19 cellular contexts compared by ENCODE assay signal in the genomic region with DNA sequence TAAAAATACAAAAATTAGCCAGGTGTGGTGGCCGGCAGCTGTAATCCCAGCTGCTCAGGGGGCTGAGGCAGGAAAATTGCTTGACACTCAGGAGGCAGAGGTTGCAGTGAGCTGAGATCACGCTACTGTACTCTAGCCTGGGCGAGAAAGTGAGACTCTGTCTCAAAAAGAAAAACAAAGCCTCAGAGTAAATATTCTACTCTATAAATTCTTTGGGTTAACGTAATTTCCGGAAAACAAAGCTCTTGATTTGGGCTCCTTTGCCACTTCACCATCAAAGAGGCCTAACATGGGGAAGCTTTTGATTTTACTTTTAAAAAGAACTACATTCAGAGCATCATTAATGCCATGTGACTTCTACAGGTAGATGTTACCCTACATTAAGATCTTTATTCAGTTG.
DNase-seq lines count a peak whose midpoint lies in the region; ATAC-seq and TF ChIP-seq lines count a peak whose summit lies in the region.
"Had no signal": no experiment of that assay in that cellular context is flagged by ENCODE, and none has a peak within 500 bp of the region (broad histone marks: within the 10 kb centered on the region; RNA-seq: fewer than 3 reads in every experiment).

No MANE protein-coding gene starts in this region.

- peaks cover 50% of the 10 kb centered on the region for H3K4me1 Mint-ChIP-seq in activated T-cell treated with anti-CD3 and anti-CD28 coated beads, Interleukin-2, amount 50 U/mL, for 4 hours (ENCODE audit: low read depth)
- peaks cover 45% of the 10 kb centered on the region for H3K4me1 Mint-ChIP-seq in activated naive CD8-positive, alpha-beta T cell treated with anti-CD3 and anti-CD28 coated beads, Interleukin-2, amount 50 U/mL, for 24 hours
- peaks cover 86% of the 10 kb centered on the region for H3K4me1 Mint-ChIP-seq in stimulated activated naive CD8-positive, alpha-beta T cell treated with anti-CD3 and anti-CD28 coated beads, Interleukin-15, amount 100 ng/mL, for 72 hours
- H3K4me1 Mint-ChIP-seq: memory B cell had no signal

- TF ChIP-seq CTCF in breast epithelium (IDR thresholded peaks at IDR 0.05), result no peak

- H3K9me3 ChIP-seq in breast epithelium, result no peaks in the 10 kb centered on the region
- H3K9me3 ChIP-seq: adrenal gland, gastroesophageal sphincter had no signal

- DNase-seq in activated T-cell treated with anti-CD3 and anti-CD28 coated beads, Interleukin-2, amount 50 U/mL, for 4 hours, result no peak
- no peak for DNase-seq in activated T-cell treated with anti-CD3 and anti-CD28 coated beads for 4 hours
- DNase-seq in T follicular helper cell (ENCODE audit: low read depth), result peak; percentile 11
- DNase-seq in activated naive CD8-positive, alpha-beta T cell treated with anti-CD3 and anti-CD28 coated beads, Interleukin-2, amount 50 U/mL, for 24 hours, result no peak
- no peak for DNase-seq in stimulated activated naive CD8-positive, alpha-beta T cell treated with anti-CD3 and anti-CD28 coated beads, Interleukin-15, amount 100 ng/mL, for 72 hours
- no peak for DNase-seq in breast epithelium (ENCODE audit: low spot score in 2 of 2)
- no peak for DNase-seq in occipital lobe (lab: John Stamatoyannopoulos, UW)
- DNase-seq: DMS53; IMR-90; kidney glomerular epithelial cell; NCI-H146; nephron progenitor cell; stimulated activated CD4-positive, alpha-beta T cell treated with anti-CD3 and anti-CD28 coated beads, Interleukin-4, amount 100 ng/mL, for 24 hours had no signal

- H3K27me3 Mint-ChIP-seq in activated T-cell treated with anti-CD3 and anti-CD28 coated beads, Interleukin-2, amount 50 U/mL, for 4 hours (ENCODE audit: low read depth), result no peaks in the 10 kb centered on the region
- no peaks in the 10 kb centered on the region for H3K27me3 Mint-ChIP-seq in activated naive CD8-positive, alpha-beta T cell treated with anti-CD3 and anti-CD28 coated beads, Interleukin-2, amount 50 U/mL, for 24 hours
- no peaks in the 10 kb centered on the region for H3K27me3 Mint-ChIP-seq in stimulated activated naive CD8-positive, alpha-beta T cell treated with anti-CD3 and anti-CD28 coated beads, Interleukin-15, amount 100 ng/mL, for 72 hours
- H3K27me3 Mint-ChIP-seq: memory B cell had no signal

- H3K4me3 Mint-ChIP-seq in activated T-cell treated with anti-CD3 and anti-CD28 coated beads, Interleukin-2, amount 50 U/mL, for 4 hours, result peak overlapping the region; percentile 46
- no peak overlapping the region for H3K4me3 Mint-ChIP-seq in activated naive CD8-positive, alpha-beta T cell treated with anti-CD3 and anti-CD28 coated beads, Interleukin-2, amount 50 U/mL, for 24 hours
- peak overlapping the region; percentile 29 to 50 for H3K4me3 Mint-ChIP-seq in stimulated activated naive CD8-positive, alpha-beta T cell treated with anti-CD3 and anti-CD28 coated beads, Interleukin-15, amount 100 ng/mL, for 72 hours
- H3K4me3 Mint-ChIP-seq: memory B cell, nephron progenitor cell had no signal

- no peaks in the 10 kb centered on the region for H3K27me3 ChIP-seq in breast epithelium
- H3K27me3 ChIP-seq: adrenal gland, gastroesophageal sphincter had no signal

- peak; percentile 41 to 44 for ATAC-seq in activated T-cell treated with anti-CD3 and anti-CD28 coated beads, Interleukin-2, amount 50 U/mL, for 4 hours
- ATAC-seq in activated naive CD8-positive, alpha-beta T cell treated with anti-CD3 and anti-CD28 coated beads, Interleukin-2, amount 50 U/mL, for 24 hours, result no peak
- ATAC-seq in stimulated activated naive CD8-positive, alpha-beta T cell treated with anti-CD3 and anti-CD28 coated beads, Interleukin-15, amount 100 ng/mL, for 72 hours, result peak; percentile 31
- ATAC-seq in GM19452 (IDR thresholded peaks at IDR 0.05; ENCODE audit: unreplicated experiment), result no peak
- ATAC-seq: gastroesophageal sphincter, GM12878 had no signal

- no peaks in the 10 kb centered on the region for H3K36me3 ChIP-seq in breast epithelium

- peaks cover 37% of the 10 kb centered on the region for H3K36me3 Mint-ChIP-seq in activated T-cell treated with anti-CD3 and anti-CD28 coated beads, Interleukin-2, amount 50 U/mL, for 4 hours (ENCODE audit: insufficient read depth)
- peaks cover 33% of the 10 kb centered on the region for H3K36me3 Mint-ChIP-seq in activated naive CD8-positive, alpha-beta T cell treated with anti-CD3 and anti-CD28 coated beads, Interleukin-2, amount 50 U/mL, for 24 hours (ENCODE audit: low read depth)

- intact Hi-C loops in breast epithelium (cut with DNase I; ENCODE audit: low total_unique reads), result no loop called here

- no peaks in the 10 kb centered on the region for H3K9me3 Mint-ChIP-seq in activated T-cell treated with anti-CD3 and anti-CD28 coated beads, Interleukin-2, amount 50 U/mL, for 4 hours
- H3K9me3 Mint-ChIP-seq in activated naive CD8-positive, alpha-beta T cell treated with anti-CD3 and anti-CD28 coated beads, Interleukin-2, amount 50 U/mL, for 24 hours, result no peaks in the 10 kb centered on the region
- no peaks in the 10 kb centered on the region for H3K9me3 Mint-ChIP-seq in stimulated activated naive CD8-positive, alpha-beta T cell treated with anti-CD3 and anti-CD28 coated beads, Interleukin-15, amount 100 ng/mL, for 72 hours
- H3K9me3 Mint-ChIP-seq: memory B cell, nephron progenitor cell had no signal

- H3K4me1 ChIP-seq in breast epithelium, result no peaks in the 10 kb centered on the region
- H3K4me1 ChIP-seq: adrenal gland, gastroesophageal sphincter had no signal

- H3K27ac ChIP-seq in breast epithelium, result no peak overlapping the region
- H3K27ac ChIP-seq: adrenal gland, gastroesophageal sphincter, VCaP had no signal

- TF ChIP-seq POLR2A in breast epithelium (IDR thresholded peaks at IDR 0.05), result no peak

- peak overlapping the region; percentile 77 for H3K27ac Mint-ChIP-seq in activated naive CD8-positive, alpha-beta T cell treated with anti-CD3 and anti-CD28 coated beads, Interleukin-2, amount 50 U/mL, for 24 hours
- peak overlapping the region; percentile 74 for H3K27ac Mint-ChIP-seq in stimulated activated naive CD8-positive, alpha-beta T cell treated with anti-CD3 and anti-CD28 coated beads, Interleukin-15, amount 100 ng/mL, for 72 hours
- H3K27ac Mint-ChIP-seq: memory B cell had no signal

- no peak overlapping the region for H3K4me3 ChIP-seq in breast epithelium
- H3K4me3 ChIP-seq: adrenal gland, gastroesophageal sphincter, GM12878 had no signal

Comparison
In these comparisons a context has a peak if more than half of its experiments do, and no peak if none do; other contexts are left out.
1. ATAC-seq: peak in activated T-cell treated with anti-CD3 and anti-CD28 coated beads, Interleukin-2, amount 50 U/mL, for 4 hours (2 of 2) and stimulated activated naive CD8-positive, alpha-beta T cell treated with anti-CD3 and anti-CD28 coated beads, Interleukin-15, amount 100 ng/mL, for 72 hours (single experiment); none in activated naive CD8-positive, alpha-beta T cell treated with anti-CD3 and anti-CD28 coated beads, Interleukin-2, amount 50 U/mL, for 24 hours (single experiment) and GM19452 (single experiment).